Comparison of ENCODE assay signal across 8 cellular contexts in the genomic region with DNA sequence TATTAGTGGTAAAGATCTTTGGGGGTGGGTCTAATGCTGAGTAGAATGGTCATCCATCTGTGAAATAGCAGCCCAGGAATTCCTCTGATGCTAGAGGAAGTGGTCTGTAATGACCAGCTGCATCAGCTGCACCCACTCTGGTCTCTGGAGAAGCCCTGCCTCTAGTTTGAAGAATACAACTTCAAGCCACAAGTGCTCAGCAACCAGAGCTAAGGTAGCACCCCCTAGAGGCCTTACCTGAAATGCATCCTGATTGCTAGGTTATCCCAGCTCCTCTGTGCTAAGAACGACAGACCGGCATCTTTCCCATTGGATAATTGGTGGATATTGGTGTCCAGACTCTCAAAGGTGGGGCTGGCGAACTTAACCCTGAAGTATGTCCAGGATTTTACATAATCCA. TPM values are rescaled to one million over a fixed set of nuclear protein-coding genes. Genes with fewer than 3 reads are reported as not detected.
DNase-seq lines count a peak whose midpoint lies in the region; ATAC-seq, FAIRE-seq and TF ChIP-seq lines count a peak whose summit lies in the region.

No MANE protein-coding gene starts in this region.

- H3K4me1 ChIP-seq in DND-41 (ENCODE audit: insufficient read depth, low read length) (no peaks in the 10 kb centered on the region), kidney (ENCODE audit: control insufficient read depth in 1 of 2, insufficient read depth in 1 of 2, low read depth in 1 of 2, low read length in 2 of 2) (no peaks in the 10 kb centered on the region)

- intact Hi-C loops in dorsolateral prefrontal cortex (cut with DNase I) (no loop called here), kidney (cut with DNase I) (no loop called here)

- H3K9me3 Mint-ChIP-seq in HFFc6 (peaks cover 5% of the 10 kb centered on the region; the same call in 1 of the 2 replicates), memory B cell (peaks cover 6% of the 10 kb centered on the region)
- peaks cover 5% of the 10 kb centered on the region for H3K9me3 Mint-ChIP-seq in activated naive CD8-positive, alpha-beta T cell treated with anti-CD3 and anti-CD28 coated beads, Interleukin-2, amount 50 U/mL, for 24 hours

- TF ChIP-seq CTCF in DND-41 (IDR thresholded peaks at IDR 0.05; ENCODE audit: borderline replicate concordance, extremely low read depth, low read length, poor library complexity, severe bottlenecking) = peak; percentile 57
- peak; percentile 55 for TF ChIP-seq CTCF in HFFc6 (IDR thresholded peaks at IDR 0.05)
- peak in 1 of 56 donors; percentile 6 for TF ChIP-seq CTCF in dorsolateral prefrontal cortex (IDR thresholded peaks at IDR 0.05 in 54 of 56, conservative IDR thresholded peaks at IDR 0.05 in 2 of 56; ENCODE audit: low read depth in 1 of 56, partially characterized antibody in 56 of 56)
- TF ChIP-seq CTCF in kidney (IDR thresholded peaks at IDR 0.05; ENCODE audit: borderline replicate concordance, extremely low read depth, insufficient read depth) = no peak

- H3K27me3 Mint-ChIP-seq in HFFc6 (ENCODE audit: insufficient read depth) (peaks cover 5% of the 10 kb centered on the region), memory B cell (no peaks in the 10 kb centered on the region)
- H3K27me3 Mint-ChIP-seq in activated naive CD8-positive, alpha-beta T cell treated with anti-CD3 and anti-CD28 coated beads, Interleukin-2, amount 50 U/mL, for 24 hours = peaks cover 23% of the 10 kb centered on the region

- H3K4me1 Mint-ChIP-seq in HFFc6 (ENCODE audit: low read depth) (peaks cover 7% of the 10 kb centered on the region), memory B cell (peaks cover 22% of the 10 kb centered on the region)
- H3K4me1 Mint-ChIP-seq in activated naive CD8-positive, alpha-beta T cell treated with anti-CD3 and anti-CD28 coated beads, Interleukin-2, amount 50 U/mL, for 24 hours = peaks cover 10% of the 10 kb centered on the region

- FAIRE-seq in kidney (lab: Jason Lieb, UNC) = no peak

- H3K36me3 Mint-ChIP-seq in HFFc6 (ENCODE audit: low read depth) (no peaks in the 10 kb centered on the region), memory B cell (peaks cover 2% of the 10 kb centered on the region)
- H3K36me3 Mint-ChIP-seq in activated naive CD8-positive, alpha-beta T cell treated with anti-CD3 and anti-CD28 coated beads, Interleukin-2, amount 50 U/mL, for 24 hours (ENCODE audit: low read depth) = no peaks in the 10 kb centered on the region

- no peak overlapping the region for H3K9ac ChIP-seq in DND-41 (ENCODE audit: low read depth, low read length)
- no peak overlapping the region for H3K9ac ChIP-seq in kidney (ENCODE audit: low read length in 2 of 2)

- no peaks in the 10 kb centered on the region for H3K79me2 ChIP-seq in DND-41 (ENCODE audit: insufficient read depth, low read length)

- no peaks in the 10 kb centered on the region for H3K36me3 ChIP-seq in DND-41 (ENCODE audit: insufficient read depth, low read length)
- no peaks in the 10 kb centered on the region for H3K36me3 ChIP-seq in kidney (ENCODE audit: control insufficient read depth in 1 of 2, insufficient read depth in 2 of 2, low read length in 2 of 2)

- no peak for ATAC-seq in DND-41 (ENCODE audit: insufficient read depth, low read depth)
- ATAC-seq in activated naive CD8-positive, alpha-beta T cell treated with anti-CD3 and anti-CD28 coated beads, Interleukin-2, amount 50 U/mL, for 24 hours = no peak
- ATAC-seq in memory B cell (ENCODE audit: low read depth) = no peak
- ATAC-seq in HG02973 (IDR thresholded peaks at IDR 0.05; ENCODE audit: unreplicated experiment) = no peak
- ATAC-seq in GM18873 (IDR thresholded peaks at IDR 0.05; ENCODE audit: low FRiP score, unreplicated experiment) = no peak

- H3K4me3 Mint-ChIP-seq in HFFc6 (no peak overlapping the region), memory B cell (peak overlapping the region; percentile 67)
- H3K4me3 Mint-ChIP-seq in activated naive CD8-positive, alpha-beta T cell treated with anti-CD3 and anti-CD28 coated beads, Interleukin-2, amount 50 U/mL, for 24 hours = no peak overlapping the region

- no peaks in the 10 kb centered on the region for H4K20me1 ChIP-seq in DND-41 (ENCODE audit: insufficient read depth, low read length)

- H3K9me3 ChIP-seq in DND-41 (ENCODE audit: insufficient read depth, low read length, severe bottlenecking) = no peaks in the 10 kb centered on the region
- no peaks in the 10 kb centered on the region for H3K9me3 ChIP-seq in kidney (ENCODE audit: control insufficient read depth in 1 of 2, low read length in 2 of 2)

- H3K27me3 ChIP-seq in DND-41 (ENCODE audit: insufficient read depth, low read length, poor library complexity) (peaks cover 11% of the 10 kb centered on the region), dorsolateral prefrontal cortex (peaks cover 0 to 4% (median 0%) of the 10 kb centered on the region in 45 donors)

- H3K4me2 ChIP-seq in DND-41 (ENCODE audit: insufficient read depth, low read length) = no peak overlapping the region

- no peak for DNase-seq in DND-41
- no peak for DNase-seq in HFFc6
- peak; percentile 30 for DNase-seq in activated naive CD8-positive, alpha-beta T cell treated with anti-CD3 and anti-CD28 coated beads, Interleukin-2, amount 50 U/mL, for 24 hours
- DNase-seq in memory B cell (ENCODE audit: low spot score in 2 of 2) = no peak
- DNase-seq in dorsolateral prefrontal cortex = no peak
- no peak for DNase-seq in kidney

- no peak overlapping the region for H2AFZ ChIP-seq in DND-41 (ENCODE audit: low read depth, low read length)

- H3K27ac ChIP-seq in DND-41 (ENCODE audit: low read length) (no peak overlapping the region), dorsolateral prefrontal cortex (no peak overlapping the region), kidney (ENCODE audit: low read depth in 2 of 2, low read length in 2 of 2) (no peak overlapping the region)

- no peak overlapping the region for H3K4me3 ChIP-seq in DND-41 (ENCODE audit: low read depth in 1 of 2, low read length in 2 of 2)
- H3K4me3 ChIP-seq in dorsolateral prefrontal cortex = no peak overlapping the region
- H3K4me3 ChIP-seq in kidney (ENCODE audit: low read length in 2 of 2) = no peak overlapping the region

- H3K27ac Mint-ChIP-seq in HFFc6 (no peak overlapping the region), memory B cell (no peak overlapping the region)
- H3K27ac Mint-ChIP-seq in activated naive CD8-positive, alpha-beta T cell treated with anti-CD3 and anti-CD28 coated beads, Interleukin-2, amount 50 U/mL, for 24 hours = no peak overlapping the region

RNA-seq across cellular contexts. Expression of a gene that starts 58.2 kb away (rescaled TPM):
- total RNA-seq in HFFc6 (2021; fragmentation: NEBNext Ultra II Directional; extraction: Animal tissue kit (Norgen Biotek cat#: 25700)) = not detected
- 1 to 10 TPM in 2 of 120 experiments, under 1 TPM in 111, not detected in 7; 0.03 to 2.3 (median 0.13) TPM for total RNA-seq in dorsolateral prefrontal cortex
- 0.50 TPM for total RNA-seq in kidney
- polyA plus RNA-seq in kidney (ENCODE audit: insufficient read depth, low read depth, low replicate concordance) = not detected
